Comparison of ENCODE assay signal across 18 cellular contexts in the genomic region with DNA sequence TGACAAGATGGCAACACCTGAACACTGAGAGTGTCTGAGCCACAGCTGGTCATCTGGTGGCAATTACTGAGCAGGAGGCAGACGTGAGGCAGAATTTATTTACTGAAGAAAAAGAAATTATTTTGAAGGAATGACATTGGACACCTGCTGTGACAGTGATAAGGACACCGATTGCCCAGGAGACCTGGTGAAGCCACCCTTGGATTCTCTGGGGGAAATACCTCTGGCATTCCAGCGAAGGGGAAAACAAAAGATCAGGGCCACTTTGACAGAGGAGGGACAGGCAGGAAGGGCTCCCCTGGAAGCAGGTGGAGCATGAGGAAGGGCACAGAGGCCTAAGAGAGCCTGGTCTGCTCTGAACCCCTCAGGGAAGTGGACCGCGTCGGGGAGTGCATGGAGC.
A peak's percentile ranks its signal among the peaks of the same experiment; 100 is the strongest.
DNase-seq lines count a peak whose midpoint lies in the region; ATAC-seq and FAIRE-seq lines count a peak whose summit lies in the region.
"Had no signal": no experiment of that assay in that cellular context is flagged by ENCODE, and none has a peak within 500 bp of the region (broad histone marks: within the 10 kb centered on the region; RNA-seq: fewer than 3 reads in every experiment).

No MANE protein-coding gene starts in this region.

- no peaks in the 10 kb centered on the region for H3K36me3 Mint-ChIP-seq in activated naive CD4-positive, alpha-beta T cell treated with anti-CD3 and anti-CD28 coated beads, Interleukin-2, amount 50 U/mL, for 72 hours
- H3K36me3 Mint-ChIP-seq in activated T-helper 17 cell treated with anti-CD3 and anti-CD28 coated beads, Interleukin-2, amount 50 U/mL, for 72 hours (ENCODE audit: low read depth) = no peaks in the 10 kb centered on the region
- H3K36me3 Mint-ChIP-seq in stimulated activated memory B cell treated with anti-CD40 and anti-IgM and Interleukin-4, amounts not matched to agents 10 μg/mL and 1 μg/mL and 100 μg/mL, for 72 hours = peaks cover 17% of the 10 kb centered on the region

- peak overlapping the region; percentile 41 to 54 for H3K27ac Mint-ChIP-seq in activated naive CD4-positive, alpha-beta T cell treated with anti-CD3 and anti-CD28 coated beads, Interleukin-2, amount 50 U/mL, for 72 hours
- H3K27ac Mint-ChIP-seq in activated T-helper 17 cell treated with anti-CD3 and anti-CD28 coated beads, Interleukin-2, amount 50 U/mL, for 72 hours = peak overlapping the region; percentile 60
- H3K27ac Mint-ChIP-seq in stimulated activated memory B cell treated with anti-CD40 and anti-IgM and Interleukin-4, amounts not matched to agents 10 μg/mL and 1 μg/mL and 100 μg/mL, for 72 hours = no peak overlapping the region
- H3K27ac Mint-ChIP-seq: IgD-negative memory B cell had no signal

- H3K9me3 ChIP-seq in small intestine (ENCODE audit: control insufficient read depth, low read depth) = no peaks in the 10 kb centered on the region

- FAIRE-seq in GM19239 (lab: Jason Lieb, UNC) = no peak
- no peak for FAIRE-seq in small intestine (lab: Jason Lieb, UNC)
- FAIRE-seq: A204.1, H54, HTR-8/SVneo had no signal

- H3K27me3 Mint-ChIP-seq in activated T-helper 17 cell treated with anti-CD3 and anti-CD28 coated beads, Interleukin-2, amount 50 U/mL, for 72 hours = no peaks in the 10 kb centered on the region
- no peaks in the 10 kb centered on the region for H3K27me3 Mint-ChIP-seq in stimulated activated memory B cell treated with anti-CD40 and anti-IgM and Interleukin-4, amounts not matched to agents 10 μg/mL and 1 μg/mL and 100 μg/mL, for 72 hours
- H3K27me3 Mint-ChIP-seq: IgD-negative memory B cell had no signal

- H3K9me3 Mint-ChIP-seq in activated naive CD4-positive, alpha-beta T cell treated with anti-CD3 and anti-CD28 coated beads, Interleukin-2, amount 50 U/mL, for 72 hours = no peaks in the 10 kb centered on the region
- no peaks in the 10 kb centered on the region for H3K9me3 Mint-ChIP-seq in activated T-helper 17 cell treated with anti-CD3 and anti-CD28 coated beads, Interleukin-2, amount 50 U/mL, for 72 hours
- H3K9me3 Mint-ChIP-seq in stimulated activated memory B cell treated with anti-CD40 and anti-IgM and Interleukin-4, amounts not matched to agents 10 μg/mL and 1 μg/mL and 100 μg/mL, for 72 hours = no peaks in the 10 kb centered on the region
- H3K9me3 Mint-ChIP-seq: IgD-negative memory B cell had no signal

- no peak overlapping the region for H3K4me3 ChIP-seq in small intestine (ENCODE audit: low read depth in 1 of 2, low read length in 2 of 2)

- H3K4me3 Mint-ChIP-seq in activated T-helper 17 cell treated with anti-CD3 and anti-CD28 coated beads, Interleukin-2, amount 50 U/mL, for 72 hours = no peak overlapping the region
- H3K4me3 Mint-ChIP-seq in stimulated activated memory B cell treated with anti-CD40 and anti-IgM and Interleukin-4, amounts not matched to agents 10 μg/mL and 1 μg/mL and 100 μg/mL, for 72 hours = no peak overlapping the region

- no peak for ATAC-seq in activated naive CD4-positive, alpha-beta T cell treated with anti-CD3 and anti-CD28 coated beads, Interleukin-2, amount 50 U/mL, for 72 hours
- ATAC-seq in activated T-helper 17 cell treated with anti-CD3 and anti-CD28 coated beads, Interleukin-2, amount 50 U/mL, for 72 hours (replicated peaks) = no peak
- no peak for ATAC-seq in stimulated activated memory B cell treated with anti-CD40 and anti-IgM and Interleukin-4, amounts not matched to agents 10 μg/mL and 1 μg/mL and 100 μg/mL, for 72 hours

- H3K27ac ChIP-seq in small intestine (ENCODE audit: low read depth in 1 of 2, low read length in 1 of 2) = no peak overlapping the region
- H3K27ac ChIP-seq: HL-60, RWPE1 had no signal

- 89 to 91% (median 91%) methylated on average over 6 of the region's 6 CpGs for WGBS in small intestine, 3 donors

- peaks cover 6% of the 10 kb centered on the region for H3K4me1 Mint-ChIP-seq in activated T-helper 17 cell treated with anti-CD3 and anti-CD28 coated beads, Interleukin-2, amount 50 U/mL, for 72 hours
- peaks cover 11% of the 10 kb centered on the region for H3K4me1 Mint-ChIP-seq in stimulated activated memory B cell treated with anti-CD40 and anti-IgM and Interleukin-4, amounts not matched to agents 10 μg/mL and 1 μg/mL and 100 μg/mL, for 72 hours
- H3K4me1 Mint-ChIP-seq: IgD-negative memory B cell had no signal

- no peaks in the 10 kb centered on the region for H3K4me1 ChIP-seq in small intestine (ENCODE audit: control insufficient read depth in 2 of 2, insufficient read depth in 1 of 2, low read depth in 1 of 2, low read length in 1 of 2)

- no peaks in the 10 kb centered on the region for H3K36me3 ChIP-seq in small intestine (ENCODE audit: control insufficient read depth in 2 of 2, insufficient read depth in 2 of 2, low read length in 2 of 2)

- no peaks in the 10 kb centered on the region for H3K27me3 ChIP-seq in small intestine (ENCODE audit: control insufficient read depth in 2 of 2, insufficient read depth in 2 of 2, low read length in 2 of 2)

- no peak for DNase-seq in activated naive CD4-positive, alpha-beta T cell treated with anti-CD3 and anti-CD28 coated beads, Interleukin-2, amount 50 U/mL, for 72 hours (ENCODE audit: low spot score in 2 of 2)
- DNase-seq in activated naive CD4-positive, alpha-beta T cell (lab: John Stamatoyannopoulos, UW) = no peak
- DNase-seq in iPS-NIHi7 (ENCODE audit: extremely low spot score) = peak; percentile 32
- no peak for DNase-seq in GM19239 (ENCODE audit: insufficient read length, low spot score)
- no peak for DNase-seq in HCEC 1CT
- no peak for DNase-seq in small intestine
- DNase-seq: DMS 273 treated with DMSO at 0.1 percent for 48 hours, GF-D8, NCI-H2171 treated with DMSO at 0.1 percent for 48 hours, NCI-H446 treated with DMSO at 0.1 percent for 48 hours had no signal
